ENCODE assay signal across 36 cellular contexts in genomic region chr11:121254756-121255155, GRCh38.
"Had no signal": no experiment of that assay in that cellular context is flagged by ENCODE, and none has a peak within 500 bp of the region (broad histone marks: within the 10 kb centered on the region; RNA-seq: fewer than 3 reads in every experiment).

No MANE protein-coding gene starts in this region.

- H3K4me3 ChIP-seq: ascending aorta, cardiac muscle cell had no signal

- H3K4me1 Mint-ChIP-seq: activated CD4-positive, alpha-beta memory T cell treated with anti-CD3 and anti-CD28 coated beads, Interleukin-2, amount 10 ng/mL, durations not matched to agents 7 days and 5 days; activated CD4-positive, alpha-beta T cell treated with anti-CD3 and anti-CD28 coated beads for 36 hours; activated CD8-positive, alpha-beta memory T cell treated with anti-CD3 and anti-CD28 coated beads, Interleukin-2, amount 10 ng/mL, durations not matched to agents 7 days and 5 days; activated naive CD4-positive, alpha-beta T cell treated with anti-CD3 and anti-CD28 coated beads, Interleukin-2, amount 10 ng/mL, durations not matched to agents 7 days and 5 days; activated naive CD4-positive, alpha-beta T cell treated with anti-CD3 and anti-CD28 coated beads, Interleukin-2, amount 50 U/mL, for 24 hours; activated naive CD8-positive, alpha-beta T cell treated with anti-CD3 and anti-CD28 coated beads, Interleukin-2, amount 10 ng/mL, durations not matched to agents 7 days and 5 days; activated naive CD8-positive, alpha-beta T cell treated with anti-CD3 and anti-CD28 coated beads, Interleukin-2, amount 50 U/mL, for 24 hours; central memory CD8-positive, alpha-beta T cell had no signal

- H3K9me3 Mint-ChIP-seq: activated naive CD4-positive, alpha-beta T cell treated with anti-CD3 and anti-CD28 coated beads, Interleukin-2, amount 10 ng/mL, durations not matched to agents 7 days and 5 days; activated naive CD8-positive, alpha-beta T cell treated with anti-CD3 and anti-CD28 coated beads, Interleukin-2, amount 50 U/mL, for 24 hours; activated T-helper 2 cell treated with anti-CD3 and anti-CD28 coated beads, Interferon-gamma antibody, Interleukin-2, Interleukin-4, amounts not matched to agents 10 μg/mL and 5 μg/mL and 100 μg/mL, durations not matched to agents 14 hours and 24 hours and 36 hours; central memory CD8-positive, alpha-beta T cell; T-helper 1 cell treated with Interleukin-12 subunit alpha and Interleukin-12 subunit beta and Interleukin-4 antibody, amounts not matched to agents 30 μg/mL and 1 μg/mL, for 36 hours; T-helper 2 cell treated with Interferon-gamma antibody and Interleukin-4, amounts not matched to agents 5 μg/mL and 100 μg/mL, for 36 hours had no signal

- H3K36me3 ChIP-seq: ascending aorta, cardiac muscle cell had no signal

- H3K27me3 Mint-ChIP-seq: activated T-cell treated with anti-CD3 and anti-CD28 coated beads, Interleukin-2, amount 50 U/mL, for 24 hours had no signal

- H3K4me3 Mint-ChIP-seq: activated CD4-positive, alpha-beta memory T cell treated with anti-CD3 and anti-CD28 coated beads, Interleukin-2, amount 10 ng/mL, durations not matched to agents 7 days and 5 days; activated CD4-positive, alpha-beta T cell treated with anti-CD3 and anti-CD28 coated beads for 36 hours; activated CD4-positive, alpha-beta T cell treated with anti-CD3 and anti-CD28 coated beads, Interleukin-2, amount 10 ng/mL, durations not matched to agents 7 days and 5 days; activated CD8-positive, alpha-beta memory T cell treated with anti-CD3 and anti-CD28 coated beads, Interleukin-2, amount 10 ng/mL, durations not matched to agents 7 days and 5 days; activated CD8-positive, alpha-beta T cell treated with anti-CD3 and anti-CD28 coated beads, Interleukin-2, amount 10 ng/mL, durations not matched to agents 7 days and 5 days; activated naive CD4-positive, alpha-beta T cell treated with anti-CD3 and anti-CD28 coated beads, Interleukin-2, amount 10 ng/mL, durations not matched to agents 7 days and 5 days; activated naive CD4-positive, alpha-beta T cell treated with anti-CD3 and anti-CD28 coated beads, Interleukin-2, amount 50 U/mL, for 24 hours; activated naive CD8-positive, alpha-beta T cell; activated naive CD8-positive, alpha-beta T cell treated with anti-CD3 and anti-CD28 coated beads, Interleukin-2, amount 10 ng/mL, durations not matched to agents 7 days and 5 days; activated naive CD8-positive, alpha-beta T cell treated with anti-CD3 and anti-CD28 coated beads, Interleukin-2, amount 50 U/mL, for 24 hours; activated T-cell treated with anti-CD3 and anti-CD28 coated beads, Interleukin-2, amount 50 U/mL, for 24 hours; brain; central memory CD8-positive, alpha-beta T cell; T-helper 1 cell treated with Interleukin-12 subunit alpha and Interleukin-12 subunit beta and Interleukin-4 antibody, amounts not matched to agents 30 μg/mL and 1 μg/mL, for 36 hours; T-helper 2 cell treated with Interferon-gamma antibody and Interleukin-4, amounts not matched to agents 5 μg/mL and 100 μg/mL, for 36 hours had no signal

- H3K4me1 ChIP-seq: ascending aorta had no signal

- H3K36me3 Mint-ChIP-seq: activated CD8-positive, alpha-beta memory T cell treated with anti-CD3 and anti-CD28 coated beads, Interleukin-2, amount 10 ng/mL, durations not matched to agents 7 days and 5 days; activated naive CD4-positive, alpha-beta T cell treated with anti-CD3 and anti-CD28 coated beads, Interleukin-2, amount 10 ng/mL, durations not matched to agents 7 days and 5 days; activated naive CD4-positive, alpha-beta T cell treated with anti-CD3 and anti-CD28 coated beads, Interleukin-2, amount 50 U/mL, for 24 hours; brain had no signal

- H3K27ac Mint-ChIP-seq: activated CD4-positive, alpha-beta memory T cell treated with anti-CD3 and anti-CD28 coated beads, Interleukin-2, amount 10 ng/mL, durations not matched to agents 7 days and 5 days; activated CD4-positive, alpha-beta T cell treated with anti-CD3 and anti-CD28 coated beads for 36 hours; activated CD4-positive, alpha-beta T cell treated with anti-CD3 and anti-CD28 coated beads, Interleukin-2, amount 10 ng/mL, durations not matched to agents 7 days and 5 days; activated CD8-positive, alpha-beta memory T cell treated with anti-CD3 and anti-CD28 coated beads, Interleukin-2, amount 10 ng/mL, durations not matched to agents 7 days and 5 days; activated CD8-positive, alpha-beta T cell treated with anti-CD3 and anti-CD28 coated beads, Interleukin-2, amount 10 ng/mL, durations not matched to agents 7 days and 5 days; activated naive CD4-positive, alpha-beta T cell treated with anti-CD3 and anti-CD28 coated beads, Interleukin-2, amount 10 ng/mL, durations not matched to agents 7 days and 5 days; activated naive CD4-positive, alpha-beta T cell treated with anti-CD3 and anti-CD28 coated beads, Interleukin-2, amount 50 U/mL, for 24 hours; activated naive CD8-positive, alpha-beta T cell; activated naive CD8-positive, alpha-beta T cell treated with anti-CD3 and anti-CD28 coated beads, Interleukin-2, amount 10 ng/mL, durations not matched to agents 7 days and 5 days; activated naive CD8-positive, alpha-beta T cell treated with anti-CD3 and anti-CD28 coated beads, Interleukin-2, amount 50 U/mL, for 24 hours; activated T-cell treated with anti-CD3 and anti-CD28 coated beads, Interleukin-2, amount 50 U/mL, for 24 hours; activated T-helper 2 cell treated with anti-CD3 and anti-CD28 coated beads, Interferon-gamma antibody, Interleukin-2, Interleukin-4, amounts not matched to agents 10 μg/mL and 5 μg/mL and 100 μg/mL, durations not matched to agents 14 hours and 24 hours and 36 hours; brain; T-helper 1 cell treated with Interleukin-12 subunit alpha and Interleukin-12 subunit beta and Interleukin-4 antibody, amounts not matched to agents 30 μg/mL and 1 μg/mL, for 36 hours; T-helper 2 cell treated with Interferon-gamma antibody and Interleukin-4, amounts not matched to agents 5 μg/mL and 100 μg/mL, for 36 hours had no signal

- DNase-seq: activated CD4-positive, alpha-beta memory T cell treated with anti-CD3 and anti-CD28 coated beads, Interleukin-2, amount 10 ng/mL, durations not matched to agents 7 days and 5 days; activated CD4-positive, alpha-beta T cell treated with anti-CD3 and anti-CD28 coated beads for 1 hour; activated CD4-positive, alpha-beta T cell treated with anti-CD3 and anti-CD28 coated beads for 36 hours; activated CD4-positive, alpha-beta T cell treated with anti-CD3 and anti-CD28 coated beads for 48 hours; activated CD4-positive, alpha-beta T cell treated with anti-CD3 and anti-CD28 coated beads, Interleukin-2, amount 10 ng/mL, durations not matched to agents 7 days and 5 days; activated CD4-positive, alpha-beta T cell treated with anti-CD3 and anti-CD28 coated beads, Interleukin-2, amount 50 U/mL, for 48 hours; activated CD4-positive, CD25-positive, alpha-beta regulatory T cell; activated CD8-positive, alpha-beta memory T cell treated with anti-CD3 and anti-CD28 coated beads for 24 hours; activated CD8-positive, alpha-beta memory T cell treated with anti-CD3 and anti-CD28 coated beads, Interleukin-2, amount 10 ng/mL, durations not matched to agents 7 days and 5 days; activated CD8-positive, alpha-beta memory T cell treated with anti-CD3 and anti-CD28 coated beads, Interleukin-2, amount 50 U/mL, for 48 hours; activated CD8-positive, alpha-beta T cell treated with anti-CD3 and anti-CD28 coated beads, Interleukin-2, amount 10 ng/mL, durations not matched to agents 7 days and 5 days; activated effector memory CD4-positive, alpha-beta T cell treated with Interleukin-2 at 50 U/mL for 16 hours; activated gamma-delta T cell; activated naive CD4-positive, alpha-beta T cell treated with anti-CD3 and anti-CD28 coated beads, Interleukin-2, amount 10 ng/mL, durations not matched to agents 7 days and 5 days; activated naive CD4-positive, alpha-beta T cell treated with Interleukin-2 at 50 U/mL for 16 hours; activated naive CD8-positive, alpha-beta T cell treated with anti-CD3 and anti-CD28 coated beads, Interleukin-2, amount 10 ng/mL, durations not matched to agents 7 days and 5 days; activated naive CD8-positive, alpha-beta T cell treated with anti-CD3 and anti-CD28 coated beads, Interleukin-2, amount 50 U/mL, for 24 hours; activated T-cell treated with anti-CD3 and anti-CD28 coated beads, Interleukin-2, amount 50 U/mL, for 24 hours; activated T-cell treated with anti-CD3 and anti-CD28 coated beads, Interleukin-2, amount 50 U/mL, for 48 hours; amygdala; anterior cingulate cortex; caudate nucleus; cerebellar nuclear complex; T-helper 1 cell; T-helper 2 cell; T-helper 9 cell had no signal

- H3K27ac ChIP-seq: ascending aorta had no signal

- H3K9me3 ChIP-seq: ascending aorta had no signal

- ATAC-seq: activated CD4-positive, alpha-beta T cell treated with anti-CD3 and anti-CD28 coated beads for 36 hours; activated CD4-positive, CD25-positive, alpha-beta regulatory T cell treated with anti-CD3 and anti-CD28 coated beads, Interleukin-2, amount 50 U/mL, for 24 hours; activated CD8-positive, alpha-beta memory T cell treated with anti-CD3 and anti-CD28 coated beads, Interleukin-2, amount 10 ng/mL, durations not matched to agents 7 days and 5 days; activated CD8-positive, alpha-beta T cell treated with anti-CD3 and anti-CD28 coated beads, Interleukin-2, amount 10 ng/mL, durations not matched to agents 7 days and 5 days; activated naive CD8-positive, alpha-beta T cell treated with anti-CD3 and anti-CD28 coated beads, Interleukin-2, amount 50 U/mL, for 24 hours had no signal
